1 cellular context compared by ENCODE assay signal in the genomic region with DNA sequence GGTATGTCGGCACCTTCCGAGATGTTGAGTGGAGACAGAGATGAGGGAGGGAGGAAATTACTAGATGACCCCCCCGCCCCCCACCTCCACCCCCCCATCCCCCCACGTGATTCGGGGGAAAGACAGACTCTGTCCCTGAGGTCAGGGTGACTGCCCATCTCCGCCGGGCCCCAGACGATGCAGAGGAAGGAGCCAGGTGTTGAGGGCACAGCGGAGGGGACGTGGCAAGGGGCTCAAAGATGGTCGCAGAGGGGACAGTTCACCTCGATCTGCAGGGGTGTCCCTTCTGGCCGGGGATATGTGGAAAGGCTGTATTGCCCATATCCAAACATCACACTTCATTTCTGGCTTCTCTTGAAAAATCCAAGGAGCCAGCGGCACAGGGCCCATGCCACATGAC.
TF ChIP-seq lines count a peak whose summit lies in the region.

No MANE protein-coding gene starts in this region.

TF ChIP-seq in GM23338, 12 proteins besides CTCF, POLR2A, EP300 and RAD21 (continued from another document):
- TF ChIP-seq ZNF462 (CRISPR knock-in tag; IDR thresholded peaks at IDR 0.05) (no peak), NANOG (IDR thresholded peaks at IDR 0.05; ENCODE audit: borderline replicate concordance) (no peak)
